ENCODE assay signal across 8 cellular contexts in genomic region chr16:87324411-87325275, GRCh38. TPM values are rescaled to one million over a fixed set of nuclear protein-coding genes. Genes with fewer than 3 reads are reported as not detected.
A peak's percentile ranks its signal among the peaks of the same experiment; 100 is the strongest.
DNase-seq lines count a peak whose midpoint lies in the region; ATAC-seq lines count a peak whose summit lies in the region.

No MANE protein-coding gene starts in this region.

- ATAC-seq in Right ventricle myocardium inferior (peak; percentile 55), HG02884 (IDR thresholded peaks at IDR 0.05; ENCODE audit: unreplicated experiment) (no peak)

- DNase-seq in NCI-H2227 (lab: John Stamatoyannopoulos, UW; ENCODE audit: unreplicated experiment) (peak; percentile 41), NCI-H2227 treated with DMSO at 0.1 percent for 48 hours (lab: John Stamatoyannopoulos, UW) (no peak), NCI-H524 (lab: John Stamatoyannopoulos, UW) (peak; percentile 69 to 88), Right ventricle myocardium inferior (ENCODE audit: missing footprints) (peak; percentile 71), renal cortical epithelial cell (ENCODE audit: low read depth) (peak; percentile 2), NCI-H187 treated with DMSO at 0.1 percent for 48 hours (lab: John Stamatoyannopoulos, UW) (no peak)
- peak; percentile 18 for DNase-seq in activated effector memory CD4-positive, alpha-beta T cell treated with Interleukin-2 at 50 U/mL for 16 hours

- intact Hi-C loops in Right ventricle myocardium inferior (cut with DNase I) = loop anchor here (2.0 to 5.0 kb wide), 3 partner anchors 33 to 68 kb away; partner anchors contain the start of genes FBXO31 and MAP1LC3B

RNA-seq across cellular contexts. Expression of gene C16orf95, which starts 7.5 kb away (rescaled TPM):
- total RNA-seq in Right ventricle myocardium inferior (4.2 TPM), renal cortical epithelial cell (3.4 and 3.8 TPM in 2 replicates)

RNA-seq across cellular contexts. Expression of gene FBXO31, which starts 58.9 kb away (rescaled TPM):
- total RNA-seq in Right ventricle myocardium inferior = 70.2 TPM
- 26.3 and 26.7 TPM in 2 replicates for total RNA-seq in renal cortical epithelial cell

Comparison
In these comparisons a context has a peak if more than half of its experiments do, and no peak if none do; other contexts are left out.
1. DNase-seq: peak in NCI-H2227 (single experiment), NCI-H524 (2 of 2), activated effector memory CD4-positive, alpha-beta T cell treated with Interleukin-2 at 50 U/mL for 16 hours (single experiment), Right ventricle myocardium inferior (single experiment) and renal cortical epithelial cell (single experiment); none in NCI-H2227 treated with DMSO at 0.1 percent for 48 hours (single experiment) and NCI-H187 treated with DMSO at 0.1 percent for 48 hours (single experiment).